ENCODE assay signal across 17 cellular contexts in the genomic region with DNA sequence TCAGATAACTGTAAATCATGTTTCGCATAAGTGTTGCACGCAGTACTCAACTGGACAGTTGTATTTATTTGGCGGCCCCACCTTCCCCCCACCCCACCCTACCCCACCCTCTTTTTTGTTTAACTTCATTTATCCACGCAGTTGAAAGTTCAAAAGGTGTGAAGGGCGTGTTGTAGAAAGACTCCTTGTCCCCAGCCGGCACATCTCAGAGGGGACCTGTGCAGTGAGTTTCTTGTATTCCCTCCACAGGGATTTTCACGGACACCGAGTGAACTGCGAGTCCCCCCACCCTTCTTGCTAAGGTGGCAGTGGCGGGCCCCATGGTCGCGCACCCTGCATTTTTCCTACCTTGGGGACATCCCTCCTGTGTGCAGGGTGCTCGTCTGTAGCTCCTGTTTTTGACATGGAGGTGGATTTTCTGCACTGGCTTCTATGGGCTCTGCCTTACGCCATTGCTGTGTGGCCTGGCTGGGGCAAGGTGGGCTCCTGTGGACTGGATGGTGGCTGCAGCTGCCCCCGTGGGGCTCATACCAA. TPM values are rescaled to one million over a fixed set of nuclear protein-coding genes. Genes with fewer than 3 reads are reported as not detected.
DNase-seq lines count a peak whose midpoint lies in the region; ATAC-seq and TF ChIP-seq lines count a peak whose summit lies in the region.
"Had no signal": no experiment of that assay in that cellular context is flagged by ENCODE, and none has a peak within 500 bp of the region (broad histone marks: within the 10 kb centered on the region; RNA-seq: fewer than 3 reads in every experiment).

No MANE protein-coding gene starts in this region.

- peaks cover 26% of the 10 kb centered on the region for H3K4me1 ChIP-seq in NT2/D1 (ENCODE audit: insufficient read depth, insufficient read length)
- peaks cover 19% of the 10 kb centered on the region for H3K4me1 ChIP-seq in lower lobe of right lung

- no peak overlapping the region for H3K4me3 Mint-ChIP-seq in stimulated activated effector memory CD8-positive, alpha-beta T cell treated with anti-CD3 and anti-CD28 coated beads, Interleukin-12 subunit alpha, Interleukin-12 subunit beta, amount 100 ng/mL, for 72 hours

- intact Hi-C loops in lower lobe of right lung (cut with DNase I): no loop called here

- ATAC-seq in activated CD4-positive, CD25-positive, alpha-beta regulatory T cell treated with anti-CD3 and anti-CD28 coated beads, Interleukin-2, amount 50 U/mL, for 24 hours: no peak
- ATAC-seq in lower lobe of right lung: no peak
- ATAC-seq in stimulated activated effector memory CD8-positive, alpha-beta T cell treated with anti-CD3 and anti-CD28 coated beads, Interleukin-12 subunit alpha, Interleukin-12 subunit beta, amount 100 ng/mL, for 72 hours: no peak

- H3K27me3 ChIP-seq in NT2/D1 (ENCODE audit: insufficient read depth, insufficient read length) (no peaks in the 10 kb centered on the region), lower lobe of right lung (ENCODE audit: low read depth) (no peaks in the 10 kb centered on the region)

- peak; percentile 16 for DNase-seq in activated CD4-positive, CD25-positive, alpha-beta regulatory T cell treated with anti-CD3 and anti-CD28 coated beads, Interleukin-2, amount 50 U/mL, for 72 hours
- no peak for DNase-seq in NT2/D1 (ENCODE audit: low read depth, low spot score)
- DNase-seq in lower lobe of right lung: no peak
- DNase-seq in stimulated activated effector memory CD8-positive, alpha-beta T cell treated with anti-CD3 and anti-CD28 coated beads, Interleukin-12 subunit alpha, Interleukin-12 subunit beta, amount 100 ng/mL, for 72 hours (ENCODE audit: low spot score in 2 of 2): no peak
- DNase-seq in NCI-H1092 (lab: John Stamatoyannopoulos, UW): no peak
- DNase-seq in NCI-H2171 (lab: John Stamatoyannopoulos, UW): no peak
- DNase-seq in NCI-H1048 (lab: John Stamatoyannopoulos, UW): no peak
- DNase-seq: activated CD4-positive, alpha-beta T cell treated with anti-CD3 and anti-CD28 coated beads for 1 hour; Calu3; cerebellar nuclear complex; NCI-H1930; NCI-H774; RPMI8226; T-helper 2 cell had no signal

- peaks cover 5% of the 10 kb centered on the region for H3K4me1 Mint-ChIP-seq in stimulated activated effector memory CD8-positive, alpha-beta T cell treated with anti-CD3 and anti-CD28 coated beads, Interleukin-12 subunit alpha, Interleukin-12 subunit beta, amount 100 ng/mL, for 72 hours

- no peak for TF ChIP-seq CTCF in lower lobe of right lung (IDR thresholded peaks at IDR 0.05)

- peak overlapping the region; percentile 76 for H3K27ac Mint-ChIP-seq in stimulated activated effector memory CD8-positive, alpha-beta T cell treated with anti-CD3 and anti-CD28 coated beads, Interleukin-12 subunit alpha, Interleukin-12 subunit beta, amount 100 ng/mL, for 72 hours
- H3K27ac Mint-ChIP-seq: progenitor cell of endocrine pancreas had no signal

- H3K36me3 Mint-ChIP-seq in stimulated activated effector memory CD8-positive, alpha-beta T cell treated with anti-CD3 and anti-CD28 coated beads, Interleukin-12 subunit alpha, Interleukin-12 subunit beta, amount 100 ng/mL, for 72 hours: peaks cover 78% of the 10 kb centered on the region

- peak overlapping the region; percentile 3 for H3K9ac ChIP-seq in NT2/D1 (ENCODE audit: insufficient read length, low read depth)

- H3K9me3 ChIP-seq in NT2/D1 (ENCODE audit: insufficient read depth, low read length) (no peaks in the 10 kb centered on the region), lower lobe of right lung (no peaks in the 10 kb centered on the region)

- peak overlapping the region; percentile 66 for H3K27ac ChIP-seq in lower lobe of right lung
- H3K27ac ChIP-seq: epithelial cell of prostate had no signal

- H3K4me3 ChIP-seq in NT2/D1 (ENCODE audit: insufficient read length, low read depth): no peak overlapping the region
- no peak overlapping the region for H3K4me3 ChIP-seq in lower lobe of right lung

- H3K36me3 ChIP-seq in NT2/D1 (ENCODE audit: insufficient read depth, insufficient read length, low read length) (peaks cover 44% of the 10 kb centered on the region), lower lobe of right lung (peaks cover 84% of the 10 kb centered on the region)

- no peaks in the 10 kb centered on the region for H3K9me3 Mint-ChIP-seq in stimulated activated effector memory CD8-positive, alpha-beta T cell treated with anti-CD3 and anti-CD28 coated beads, Interleukin-12 subunit alpha, Interleukin-12 subunit beta, amount 100 ng/mL, for 72 hours

RNA-seq across cellular contexts. Expression of a gene that starts 36.2 kb away (rescaled TPM):
- total RNA-seq in lower lobe of right lung: 115 TPM
